Comparison of ENCODE assay signal across 2 cellular contexts in genomic region chr3:195662-196061, GRCh38.
TF ChIP-seq lines count a peak whose summit lies in the region.

No MANE protein-coding gene starts in this region.

TF ChIP-seq in SK-N-SH, 30 proteins besides CTCF, POLR2A, EP300 and RAD21 (continued from another document):
- TF ChIP-seq RXRA (IDR thresholded peaks at IDR 0.05; ENCODE audit: borderline replicate concordance, low read depth): no peak
- no peak for TF ChIP-seq GABPA (IDR thresholded peaks at IDR 0.05; ENCODE audit: low read depth)
- no peak for TF ChIP-seq USF2 (IDR thresholded peaks at IDR 0.05; ENCODE audit: borderline replicate concordance, low read depth, low read length)
- TF ChIP-seq REST (IDR thresholded peaks at IDR 0.05; ENCODE audit: low read depth, low read length): no peak
- no peak for TF ChIP-seq IRF3 (IDR thresholded peaks at IDR 0.05; ENCODE audit: low read depth, low read length)
- TF ChIP-seq MEF2A (IDR thresholded peaks at IDR 0.05; ENCODE audit: borderline replicate concordance, low read depth): no peak
- no peak for TF ChIP-seq GATA2 (CRISPR knock-in tag; IDR thresholded peaks at IDR 0.05)
- no peak for TF ChIP-seq RCOR1 (IDR thresholded peaks at IDR 0.05; ENCODE audit: low read length)
- TF ChIP-seq TAF1 (IDR thresholded peaks at IDR 0.05; ENCODE audit: borderline replicate concordance, low read depth, low read length): no peak

TF ChIP-seq in SK-N-SH treated with all-trans-retinoic acid at 6 μM for 48 hours, 23 proteins besides CTCF, POLR2A, EP300 and RAD21 (continued from another document):
- no peak for TF ChIP-seq CSRNP3 (CRISPR knock-in tag; IDR thresholded peaks at IDR 0.05)
- TF ChIP-seq TSHZ2 (CRISPR knock-in tag; IDR thresholded peaks at IDR 0.05): no peak
- TF ChIP-seq ZNF8 (CRISPR knock-in tag; IDR thresholded peaks at IDR 0.05): no peak
- no peak for TF ChIP-seq OSR1 (CRISPR knock-in tag; IDR thresholded peaks at IDR 0.05)
- no peak for TF ChIP-seq CREB5 (CRISPR knock-in tag; IDR thresholded peaks at IDR 0.05; ENCODE audit: low read depth)
- TF ChIP-seq ARNTL (CRISPR knock-in tag; IDR thresholded peaks at IDR 0.05; ENCODE audit: borderline replicate concordance, low read depth): no peak
- TF ChIP-seq ZNF565 (CRISPR knock-in tag; conservative IDR thresholded peaks at IDR 0.05; ENCODE audit: low read depth): no peak
- TF ChIP-seq RARB (CRISPR knock-in tag; IDR thresholded peaks at IDR 0.05): no peak
